In the genomic region with DNA sequence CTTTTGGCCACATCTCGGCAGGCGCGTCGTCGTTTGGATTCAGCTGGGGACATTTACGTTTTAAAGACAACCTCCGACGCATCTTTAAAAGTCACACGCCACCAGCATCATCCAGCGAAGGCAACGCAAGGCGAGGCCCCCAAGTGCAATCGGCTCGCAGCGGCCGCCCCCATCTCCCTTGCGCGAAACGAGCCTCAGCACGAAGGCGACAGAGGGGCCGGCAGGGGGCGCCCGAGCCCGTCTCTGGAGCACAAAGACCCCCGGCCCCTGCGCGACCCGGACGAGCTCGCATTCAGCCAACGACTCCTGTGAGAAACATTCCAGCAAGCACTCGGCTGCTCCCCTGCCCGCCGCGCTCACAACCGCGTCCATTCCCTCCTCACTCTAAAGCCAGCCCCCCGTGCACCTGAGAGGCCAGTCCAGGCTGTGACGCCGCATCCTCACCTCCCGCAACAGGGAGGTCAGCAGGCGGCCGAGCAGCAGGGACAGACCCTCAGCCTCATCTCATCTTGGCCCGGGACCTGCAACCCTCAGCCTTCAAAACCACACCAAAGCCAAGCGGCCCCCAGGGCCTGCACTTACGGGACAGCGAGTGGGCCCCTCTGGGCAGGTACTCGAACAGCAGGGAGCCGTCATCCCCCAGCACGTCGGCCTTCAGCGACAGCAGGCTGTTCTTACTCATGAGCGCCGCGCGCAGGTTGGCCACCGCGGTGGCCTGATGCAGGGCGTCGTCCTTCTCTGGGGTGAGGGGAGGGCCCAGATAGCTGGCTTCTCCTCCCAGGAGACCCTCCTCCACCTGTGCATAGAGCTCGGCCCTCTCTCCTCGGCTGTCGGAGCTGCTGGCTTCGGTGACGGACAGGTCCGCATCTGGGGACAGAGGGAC, we compare ENCODE assay signal across 8 cellular contexts. TPM values are rescaled to one million over a fixed set of nuclear protein-coding genes. Genes with fewer than 3 reads are reported as not detected.
DNase-seq lines count a peak whose midpoint lies in the region; ATAC-seq, FAIRE-seq and TF ChIP-seq lines count a peak whose summit lies in the region.

No MANE protein-coding gene starts in this region.

- H3K4me1 ChIP-seq in kidney (ENCODE audit: control insufficient read depth in 1 of 2, insufficient read depth in 1 of 2, low read depth in 1 of 2, low read length in 2 of 2), result peaks cover 0 to 15% of the 10 kb centered on the region in 2 donors
- H3K4me1 ChIP-seq in suprapubic skin, result peaks cover 25% of the 10 kb centered on the region

- no peaks in the 10 kb centered on the region for H3K27me3 ChIP-seq in suprapubic skin

- DNase-seq in AG08396 (ENCODE audit: low spot score), result peak; percentile 77
- peak in 1 of 2 donors; percentile 42 for DNase-seq in cardiac fibroblast (ENCODE audit: low read depth in 2 of 2)
- peak; percentile 87 for DNase-seq in kidney
- peak in 1 of 2 donors; percentile 72 for DNase-seq in suprapubic skin (ENCODE audit: low spot score in 2 of 2)
- DNase-seq in NOMO-1 treated with DMSO at 0.1 percent for 48 hours (lab: John Stamatoyannopoulos, UW; ENCODE audit: unreplicated experiment), result no peak

- H3K4me3 ChIP-seq in cardiac fibroblast (replicated peaks in 1 of 2; ENCODE audit: low read depth in 2 of 2, low read length in 2 of 2), result peak overlapping the region; percentile 17 to 18
- no peak overlapping the region for H3K4me3 ChIP-seq in kidney (ENCODE audit: low read length in 2 of 2)
- peak overlapping the region; percentile 10 for H3K4me3 ChIP-seq in suprapubic skin

- no peak overlapping the region for H3K9ac ChIP-seq in kidney (ENCODE audit: low read length in 2 of 2)

- H3K9me3 ChIP-seq in kidney (ENCODE audit: control insufficient read depth in 1 of 2, low read length in 2 of 2) (no peaks in the 10 kb centered on the region), suprapubic skin (no peaks in the 10 kb centered on the region)

- no peak overlapping the region for H3K27ac ChIP-seq in kidney (ENCODE audit: low read depth in 2 of 2, low read length in 2 of 2)
- no peak overlapping the region for H3K27ac ChIP-seq in suprapubic skin

- TF ChIP-seq EP300 in suprapubic skin (IDR thresholded peaks at IDR 0.05), result no peak

- TF ChIP-seq CTCF in LNCAP (IDR thresholded peaks at IDR 0.05) (peak; percentile 60), cardiac fibroblast (IDR thresholded peaks at IDR 0.05; ENCODE audit: low read depth, low read length) (peak; percentile 68), kidney (IDR thresholded peaks at IDR 0.05; ENCODE audit: borderline replicate concordance, extremely low read depth, insufficient read depth) (peak; percentile 56), suprapubic skin (IDR thresholded peaks at IDR 0.05) (peak; percentile 36 to 69)

- ATAC-seq in GM19023 (IDR thresholded peaks at IDR 0.05; ENCODE audit: unreplicated experiment) (no peak), HG03095 (IDR thresholded peaks at IDR 0.05; ENCODE audit: unreplicated experiment) (no peak)

- WGBS in suprapubic skin, result 15% methylated on average over 26 of the region's 67 CpGs

- no peak for TF ChIP-seq POLR2A in suprapubic skin (IDR thresholded peaks at IDR 0.05)

- H3K36me3 ChIP-seq in kidney (ENCODE audit: control insufficient read depth in 1 of 2, insufficient read depth in 2 of 2, low read length in 2 of 2), result no peaks in the 10 kb centered on the region
- H3K36me3 ChIP-seq in suprapubic skin, result no peaks in the 10 kb centered on the region

- FAIRE-seq in kidney (lab: Jason Lieb, UNC), result no peak

- intact Hi-C loops in kidney (cut with DNase I), result no loop called here

RNA-seq across cellular contexts. Expression of a gene that starts 35.8 kb away (rescaled TPM):
- total RNA-seq in kidney (154 TPM), suprapubic skin (100 to 1,000 TPM in 3 of 4 donors, 10 to 100 TPM in 1; 96.9 to 118 (median 107) TPM)
- 171 TPM for polyA plus RNA-seq in kidney (ENCODE audit: insufficient read depth, low read depth, low replicate concordance)

RNA-seq across cellular contexts. Expression of a gene that starts 38.9 kb away (rescaled TPM):
- total RNA-seq in kidney, result 12.1 TPM
- polyA plus RNA-seq in kidney (ENCODE audit: insufficient read depth, low read depth, low replicate concordance), result 114 TPM
- 10 to 100 TPM; 12.2 to 36.5 (median 16.9) TPM for total RNA-seq in suprapubic skin

RNA-seq across cellular contexts. Expression of a gene that starts 55.7 kb away (rescaled TPM):
- total RNA-seq in kidney, result 24.0 TPM
- polyA plus RNA-seq in kidney (ENCODE audit: insufficient read depth, low read depth, low replicate concordance), result 4.5 TPM
- 1 to 10 TPM; 3.4 to 5.1 (median 4.4) TPM for total RNA-seq in suprapubic skin

Comparison
In these comparisons a context has a peak if more than half of its experiments do, and no peak if none do; other contexts are left out.
1. H3K4me3 ChIP-seq: peak in cardiac fibroblast (2 of 2) and suprapubic skin (single experiment); none in kidney (0 of 2).
2. Peak in every context shown above with its lines, with median percentiles within 50 percentile points of each other: CTCF ChIP-seq.